In genomic region chr3:189233225-189233858, GRCh38 we compare ENCODE assay signal across 8 cellular contexts.
DNase-seq lines count a peak whose midpoint lies in the region; ATAC-seq and TF ChIP-seq lines count a peak whose summit lies in the region.

No MANE protein-coding gene starts in this region.

- no peak overlapping the region for H3K27ac ChIP-seq in heart right ventricle

- intact Hi-C loops in heart right ventricle (cut with DNase I), result loop anchor here in 2 of 10 donors (5.0 to 10.0 kb wide), 2 partner anchors 259 to 1501 kb away; no protein-coding TSS in a partner anchor

- no peaks in the 10 kb centered on the region for H3K9me3 ChIP-seq in adipocyte (ENCODE audit: control insufficient read depth, low read length)
- no peaks in the 10 kb centered on the region for H3K9me3 ChIP-seq in heart right ventricle

- H3K27me3 ChIP-seq in adipocyte (replicated peaks; ENCODE audit: control insufficient read depth, insufficient read depth, low read length) (no peaks in the 10 kb centered on the region), heart right ventricle (no peaks in the 10 kb centered on the region)

- H3K4me3 ChIP-seq in adipocyte (ENCODE audit: low read length) (no peak overlapping the region), heart right ventricle (no peak overlapping the region)

- H3K36me3 ChIP-seq in adipocyte (ENCODE audit: control insufficient read depth, insufficient read depth, low read length, severe bottlenecking), result no peaks in the 10 kb centered on the region
- no peaks in the 10 kb centered on the region for H3K36me3 ChIP-seq in heart right ventricle

- H3K4me1 ChIP-seq in adipocyte (ENCODE audit: control insufficient read depth, insufficient read depth, low read length) (peaks cover 8% of the 10 kb centered on the region), heart right ventricle (peaks cover 0 to 7% (median 0%) of the 10 kb centered on the region in 9 donors)

- 36 to 38% methylated on average over 5 of the region's 5 CpGs for WGBS in heart right ventricle, 2 donors

- peak in 7 of 8 donors; percentile 74 to 89 (median 80) for ATAC-seq in heart right ventricle
- ATAC-seq in HG03039 (IDR thresholded peaks at IDR 0.05; ENCODE audit: unreplicated experiment), result no peak
- no peak for ATAC-seq in GM21447 (IDR thresholded peaks at IDR 0.05; ENCODE audit: unreplicated experiment)

- H3K9ac ChIP-seq in adipocyte (ENCODE audit: low read length), result no peak overlapping the region

- DNase-seq in AG08396 (ENCODE audit: low spot score) (peak; percentile 62), NCI-H2227 treated with DMSO at 0.1 percent for 48 hours (lab: John Stamatoyannopoulos, UW) (peak; percentile 35), adipocyte (ENCODE audit: low read depth) (peak; percentile 87), heart right ventricle (peak; percentile 14 to 54), renal cortical epithelial cell (ENCODE audit: low read depth) (peak; percentile 64)

- TF ChIP-seq CTCF in GM12874 (IDR thresholded peaks at IDR 0.05; ENCODE audit: insufficient read depth, low read depth, low read length) (0 out of 2 replicates have a peak, but pooled peaks have one; percentile 24), heart right ventricle (IDR thresholded peaks at IDR 0.05) (peak; percentile 24 to 78 (median 61))

Comparison
In these comparisons a context has a peak if more than half of its experiments do, and no peak if none do; other contexts are left out.
1. DNase-seq: peak in every context shown above with its lines; median percentile 87 in adipocyte; 64 in renal cortical epithelial cell; 62 in AG08396; 35 in NCI-H2227 treated with DMSO at 0.1 percent for 48 hours; 34 in heart right ventricle.
2. ATAC-seq: peak in heart right ventricle (7 of 8); none in HG03039 (single experiment) and GM21447 (single experiment).